ENCODE assay signal across 8 cellular contexts in the genomic region with DNA sequence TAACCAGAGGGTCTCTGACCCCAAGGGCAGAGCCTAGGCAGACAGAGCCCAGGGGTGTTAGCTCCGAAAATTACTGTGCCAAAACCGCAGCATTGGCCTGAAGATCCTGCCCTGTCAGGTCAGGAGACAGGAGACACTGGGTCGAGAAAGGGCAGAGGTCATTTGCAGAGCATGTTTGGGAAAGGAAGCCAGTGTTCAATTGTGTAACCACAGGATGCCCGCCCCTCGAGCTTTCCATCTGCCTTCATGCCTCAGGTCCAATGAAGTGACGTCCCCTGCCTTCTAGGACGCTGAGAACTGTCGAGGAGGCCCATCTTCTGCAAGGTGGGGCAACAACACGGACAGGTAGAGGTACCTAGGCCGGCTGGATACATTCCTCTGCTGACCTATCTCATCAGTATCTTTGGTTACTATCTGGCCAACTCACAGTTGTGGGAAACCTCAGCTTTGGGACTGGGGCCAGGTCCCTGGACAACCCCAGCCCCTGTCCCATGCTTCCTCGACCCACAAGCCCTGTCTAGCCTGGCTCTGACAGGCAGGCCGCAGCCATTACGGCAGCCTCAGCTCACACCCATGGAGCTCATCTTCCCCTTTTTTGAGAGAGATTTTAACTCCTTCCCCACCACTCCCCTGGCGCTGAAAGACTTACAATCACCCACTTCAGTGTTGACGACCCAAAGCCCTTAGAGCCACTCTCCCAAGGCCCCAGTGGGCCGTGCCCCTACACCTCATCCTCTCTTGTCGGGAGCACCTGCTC. TPM values are rescaled to one million over a fixed set of nuclear protein-coding genes. Genes with fewer than 3 reads are reported as not detected.
DNase-seq lines count a peak whose midpoint lies in the region; ATAC-seq and TF ChIP-seq lines count a peak whose summit lies in the region.

No MANE protein-coding gene starts in this region.

- BruUV-seq in PC-9 (replicated peaks; lab: Mats Ljungman, UMichigan), result no TSS peak

- CTCF ChIA-PET in PC-9 (lab: Charles Lee), result interaction anchor here (0.6 kb wide), 1 partner anchor 165 kb away, joined by 3 read pairs; no protein-coding TSS in a partner anchor

- H3K36me3 ChIP-seq in PC-9 (ENCODE audit: low read depth) (0 out of 2 replicates have a peak, but pooled peaks cover 8% of the 10 kb centered on the region), upper lobe of right lung (no peaks in the 10 kb centered on the region)

- peaks cover 45% of the 10 kb centered on the region for H3K79me2 ChIP-seq in PC-9 (ENCODE audit: low read depth)

- H3K27me3 ChIP-seq in PC-9 (ENCODE audit: insufficient read depth, low read depth) (no peaks in the 10 kb centered on the region), upper lobe of right lung (no peaks in the 10 kb centered on the region)

- peaks cover 34% of the 10 kb centered on the region for H4K20me1 ChIP-seq in PC-9 (ENCODE audit: insufficient read depth)

- intact Hi-C loops in PC-9 (cut with micrococcal nuclease; ENCODE audit: unreplicated experiment), result no loop called here
- intact Hi-C loops in upper lobe of right lung (cut with DNase I), result no loop called here

- peaks cover 22% of the 10 kb centered on the region; the same call in 1 of the 2 replicates for H3F3A ChIP-seq in PC-9 (ENCODE audit: insufficient read depth, low read depth)

- H3K9me3 ChIP-seq in PC-9 (ENCODE audit: insufficient read depth, low read depth), result no peaks in the 10 kb centered on the region
- H3K9me3 ChIP-seq in upper lobe of right lung, result no peaks in the 10 kb centered on the region

- POLR2A ChIA-PET in PC-9 (lab: Charles Lee; ENCODE audit: unreplicated experiment), result interaction anchor here (0.6 to 1.0 kb wide), 6 partner anchors 37 to 493 kb away, joined by 3 to 8 read pairs (median 4); a partner anchor contains a TSS

- DNase-seq in GM13976 (ENCODE audit: low spot score), result peak; percentile 63
- DNase-seq in PC-9, result peak; percentile 37 to 55
- DNase-seq in coronary artery (ENCODE audit: low spot score), result no peak
- DNase-seq in lung microvascular endothelial cell (ENCODE audit: low read depth in 2 of 2), result peak; percentile 31 to 69
- DNase-seq in upper lobe of right lung, result no peak
- DNase-seq in DMS153 (lab: John Stamatoyannopoulos, UW), result no peak
- DNase-seq in NCI-H1436 (lab: John Stamatoyannopoulos, UW), result no peak

- peak overlapping the region; percentile 95 for H3K4me2 ChIP-seq in PC-9

- H3K4me3 ChIP-seq in PC-9 (peak overlapping the region; percentile 95), coronary artery (peak overlapping the region; percentile 98), upper lobe of right lung (peak overlapping the region; percentile 98)

- peak overlapping the region; percentile 80 for H2AFZ ChIP-seq in PC-9

- H3K9me2 ChIP-seq in PC-9 (ENCODE audit: insufficient read depth), result no peaks in the 10 kb centered on the region

- ATAC-seq in HG02642 (IDR thresholded peaks at IDR 0.05; ENCODE audit: poor library complexity, unreplicated experiment) (peak; percentile 24), upper lobe of right lung (peak; percentile 68)

- peaks cover 15% of the 10 kb centered on the region for H3K4me1 ChIP-seq in PC-9 (replicated peaks; ENCODE audit: insufficient read depth)
- peaks cover 23% of the 10 kb centered on the region for H3K4me1 ChIP-seq in upper lobe of right lung

- in situ Hi-C loops in GM13976 (cut with MboI; ENCODE audit: low sequenced_read_pairs, unreplicated experiment), result no loop called here

- TF ChIP-seq CTCF in GM13976 (IDR thresholded peaks at IDR 0.05; ENCODE audit: borderline replicate concordance, control extremely low read depth, extremely low read depth, insufficient read depth, missing control alignments) (no peak), PC-9 (conservative IDR thresholded peaks at IDR 0.05) (no peak), coronary artery (IDR thresholded peaks at IDR 0.05) (no peak), upper lobe of right lung (IDR thresholded peaks at IDR 0.05) (no peak)

- H3K27ac ChIP-seq in PC-9, result no peak overlapping the region
- peak overlapping the region; percentile 92 to 96 for H3K27ac ChIP-seq in coronary artery
- H3K27ac ChIP-seq in upper lobe of right lung, result peak overlapping the region; percentile 95

RNA-seq across cellular contexts. Expression of a gene that starts 1.3 kb away (rescaled TPM):
- total RNA-seq in PC-9 (2021) (40.0 and 42.6 TPM in 2 replicates), lung microvascular endothelial cell (16.8 and 25.2 TPM in 2 replicates), upper lobe of right lung (106 TPM)

RNA-seq across cellular contexts. Expression of a gene that starts 17.2 kb away (rescaled TPM):
- total RNA-seq in PC-9 (2021) (not detected in 2 replicates), lung microvascular endothelial cell (not detected in 2 replicates), upper lobe of right lung (7.3 TPM)

RNA-seq across cellular contexts. Expression of a gene that starts 20.5 kb away (rescaled TPM):
- 0.30 and 0.33 TPM in 2 replicates for total RNA-seq in PC-9 (2021)
- under 0.01 TPM in 1 of 2 replicates, not detected in the other for total RNA-seq in lung microvascular endothelial cell
- total RNA-seq in upper lobe of right lung, result 0.06 TPM

RNA-seq across cellular contexts. Expression of a gene that starts 50.4 kb away (rescaled TPM):
- total RNA-seq in PC-9 (2021) (5.6 and 7.9 TPM in 2 replicates), lung microvascular endothelial cell (not detected in 2 replicates), upper lobe of right lung (1.8 TPM)

Comparison
In these comparisons a context has a peak if more than half of its experiments do, and no peak if none do; other contexts are left out.
1. DNase-seq: peak in GM13976 (single experiment), PC-9 (2 of 2) and lung microvascular endothelial cell (2 of 2); none in coronary artery (single experiment), upper lobe of right lung (single experiment), DMS153 (single experiment) and NCI-H1436 (single experiment).
2. Peak in every context shown above with its lines, with median percentiles within 50 percentile points of each other: H3K4me3 ChIP-seq.